Comparison of ENCODE assay signal across 26 cellular contexts in genomic region chr2:55742996-55743395, GRCh38.
"Had no signal": no experiment of that assay in that cellular context is flagged by ENCODE, and none has a peak within 500 bp of the region (broad histone marks: within the 10 kb centered on the region; RNA-seq: fewer than 3 reads in every experiment).

No MANE protein-coding gene starts in this region.

- ATAC-seq: activated naive CD8-positive, alpha-beta T cell treated with anti-CD3 and anti-CD28 coated beads, Interleukin-2, amount 50 U/mL, for 24 hours; activated T-cell treated with anti-CD3 and anti-CD28 coated beads, Interleukin-2, amount 50 U/mL, for 4 hours; left colon; naive thymus-derived CD8-positive, alpha-beta T cell; stimulated activated naive CD8-positive, alpha-beta T cell treated with anti-CD3 and anti-CD28 coated beads, Interleukin-15, Interleukin-2, amounts not matched to agents 100 U/mL and 50 U/mL, for 24 hours had no signal

- H3K4me1 Mint-ChIP-seq: activated CD4-positive, alpha-beta memory T cell treated with anti-CD3 and anti-CD28 coated beads, Interleukin-2, amount 10 ng/mL, durations not matched to agents 7 days and 5 days; activated CD4-positive, alpha-beta T cell treated with anti-CD3 and anti-CD28 coated beads, Interleukin-2, amount 10 ng/mL, durations not matched to agents 7 days and 5 days; activated naive CD4-positive, alpha-beta T cell treated with anti-CD3 and anti-CD28 coated beads, Interleukin-2, amount 50 U/mL, for 24 hours; activated naive CD8-positive, alpha-beta T cell treated with anti-CD3 and anti-CD28 coated beads, Interleukin-2, amount 50 U/mL, for 24 hours; activated T-helper 17 cell treated with anti-CD3 and anti-CD28 coated beads, Interleukin-2, amount 50 U/mL, for 72 hours; central memory CD8-positive, alpha-beta T cell; mesothelial cell of epicardium; naive thymus-derived CD8-positive, alpha-beta T cell; neural crest cell had no signal

- H3K27me3 Mint-ChIP-seq: activated CD4-positive, alpha-beta T cell treated with anti-CD3 and anti-CD28 coated beads, Interleukin-2, amount 10 ng/mL, durations not matched to agents 7 days and 5 days; dendritic cell treated with granulocyte-macrophage colony-stimulating factor and Interleukin-4, amounts not matched to agents 40 ng/mL and 50 ng/mL, for 4 days had no signal

- H3K27me3 ChIP-seq: right atrium auricular region, testis, transverse colon had no signal

- H3K9me3 ChIP-seq: esophagus muscularis mucosa, right atrium auricular region, testis, transverse colon had no signal

- H3K79me2 ChIP-seq: parathyroid adenoma had no signal

- H3K36me3 Mint-ChIP-seq: activated naive CD4-positive, alpha-beta T cell treated with anti-CD3 and anti-CD28 coated beads, Interleukin-2, amount 50 U/mL, for 24 hours; mesothelial cell of epicardium; naive thymus-derived CD8-positive, alpha-beta T cell had no signal

- H3K36me3 ChIP-seq: esophagus muscularis mucosa, right atrium auricular region, transverse colon had no signal

- H3K4me1 ChIP-seq: esophagus muscularis mucosa, parathyroid adenoma, right atrium auricular region, testis, transverse colon had no signal

- H3K4me3 Mint-ChIP-seq: activated CD4-positive, alpha-beta memory T cell treated with anti-CD3 and anti-CD28 coated beads, Interleukin-2, amount 10 ng/mL, durations not matched to agents 7 days and 5 days; activated CD4-positive, alpha-beta T cell treated with anti-CD3 and anti-CD28 coated beads, Interleukin-2, amount 10 ng/mL, durations not matched to agents 7 days and 5 days; activated naive CD4-positive, alpha-beta T cell treated with anti-CD3 and anti-CD28 coated beads, Interleukin-2, amount 50 U/mL, for 24 hours; activated naive CD8-positive, alpha-beta T cell treated with anti-CD3 and anti-CD28 coated beads, Interleukin-2, amount 50 U/mL, for 24 hours; activated T-cell treated with anti-CD3 and anti-CD28 coated beads, Interleukin-2, amount 50 U/mL, for 4 hours; activated T-helper 17 cell treated with anti-CD3 and anti-CD28 coated beads, Interleukin-2, amount 50 U/mL, for 72 hours; central memory CD8-positive, alpha-beta T cell; dendritic cell treated with granulocyte-macrophage colony-stimulating factor and Interleukin-4, amounts not matched to agents 40 ng/mL and 50 ng/mL, for 4 days; mesothelial cell of epicardium; naive thymus-derived CD8-positive, alpha-beta T cell; neural crest cell had no signal

- H3K27ac ChIP-seq: esophagus muscularis mucosa, parathyroid adenoma, right atrium auricular region, testis, transverse colon had no signal

- H3K9me3 Mint-ChIP-seq: activated CD4-positive, alpha-beta memory T cell treated with anti-CD3 and anti-CD28 coated beads, Interleukin-2, amount 10 ng/mL, durations not matched to agents 7 days and 5 days; activated CD4-positive, alpha-beta T cell treated with anti-CD3 and anti-CD28 coated beads, Interleukin-2, amount 10 ng/mL, durations not matched to agents 7 days and 5 days; activated naive CD8-positive, alpha-beta T cell treated with anti-CD3 and anti-CD28 coated beads, Interleukin-2, amount 50 U/mL, for 24 hours; activated T-helper 17 cell treated with anti-CD3 and anti-CD28 coated beads, Interleukin-2, amount 50 U/mL, for 72 hours; central memory CD8-positive, alpha-beta T cell; dendritic cell treated with granulocyte-macrophage colony-stimulating factor and Interleukin-4, amounts not matched to agents 40 ng/mL and 50 ng/mL, for 4 days; mesothelial cell of epicardium; neural crest cell had no signal

- H3K4me3 ChIP-seq: esophagus muscularis mucosa, right atrium auricular region, testis, transverse colon had no signal

- H3K27ac Mint-ChIP-seq: activated CD4-positive, alpha-beta memory T cell treated with anti-CD3 and anti-CD28 coated beads, Interleukin-2, amount 10 ng/mL, durations not matched to agents 7 days and 5 days; activated CD4-positive, alpha-beta T cell treated with anti-CD3 and anti-CD28 coated beads, Interleukin-2, amount 10 ng/mL, durations not matched to agents 7 days and 5 days; activated naive CD4-positive, alpha-beta T cell treated with anti-CD3 and anti-CD28 coated beads, Interleukin-2, amount 50 U/mL, for 24 hours; activated naive CD8-positive, alpha-beta T cell treated with anti-CD3 and anti-CD28 coated beads, Interleukin-2, amount 50 U/mL, for 24 hours; activated T-helper 17 cell treated with anti-CD3 and anti-CD28 coated beads, Interleukin-2, amount 50 U/mL, for 72 hours; dendritic cell treated with granulocyte-macrophage colony-stimulating factor and Interleukin-4, amounts not matched to agents 40 ng/mL and 50 ng/mL, for 4 days; endodermal cell; mesothelial cell of epicardium; naive thymus-derived CD8-positive, alpha-beta T cell had no signal

- H2AFZ ChIP-seq: parathyroid adenoma had no signal

- DNase-seq: activated CD4-positive, alpha-beta memory T cell treated with anti-CD3 and anti-CD28 coated beads, Interleukin-2, amount 10 ng/mL, durations not matched to agents 7 days and 5 days; activated CD4-positive, alpha-beta T cell treated with anti-CD3 and anti-CD28 coated beads for 1 hour; activated CD4-positive, alpha-beta T cell treated with anti-CD3 and anti-CD28 coated beads, Interleukin-2, amount 10 ng/mL, durations not matched to agents 7 days and 5 days; activated naive CD8-positive, alpha-beta T cell treated with anti-CD3 and anti-CD28 coated beads, Interleukin-2, amount 50 U/mL, for 24 hours; activated T-cell treated with anti-CD3 and anti-CD28 coated beads, Interleukin-2, amount 50 U/mL, for 4 hours; amygdala; endodermal cell; islet precursor cell; left colon; naive thymus-derived CD8-positive, alpha-beta T cell; nucleus accumbens; stimulated activated CD4-positive, alpha-beta T cell treated with anti-CD3 and anti-CD28 coated beads, Interleukin-12 subunit alpha, Interleukin-12 subunit beta, amount 100 ng/mL, for 4 hours; stimulated activated CD4-positive, alpha-beta T cell treated with anti-CD3 and anti-CD28 coated beads, Interleukin-4, amount 100 ng/mL, for 1 hour; stimulated activated naive CD8-positive, alpha-beta T cell treated with anti-CD3 and anti-CD28 coated beads, Interleukin-15, Interleukin-2, amounts not matched to agents 100 U/mL and 50 U/mL, for 24 hours; T-helper 2 cell; testis; transverse colon had no signal
